Comparison of ENCODE assay signal across 19 cellular contexts in genomic region chr1:10286244-10286643, GRCh38.
DNase-seq lines count a peak whose midpoint lies in the region; ATAC-seq and TF ChIP-seq lines count a peak whose summit lies in the region.
"Had no signal": no experiment of that assay in that cellular context is flagged by ENCODE, and none has a peak within 500 bp of the region (broad histone marks: within the 10 kb centered on the region; RNA-seq: fewer than 3 reads in every experiment).

No MANE protein-coding gene starts in this region.

- DNase-seq in WTC11 (ENCODE audit: low spot score) (no peak), fibroblast of lung (ENCODE audit: low read depth in 2 of 2) (peak; percentile 1 to 26), myocyte (ENCODE audit: low read depth) (peak; percentile 86), suprapubic skin (ENCODE audit: low spot score in 2 of 2) (no peak), GOT3 (lab: John Stamatoyannopoulos, UW) (no peak), HUDEP-2 (lab: John Stamatoyannopoulos, UW; ENCODE audit: unreplicated experiment in 76 of 76) (no peak)
- DNase-seq in activated effector memory CD4-positive, alpha-beta T cell treated with anti-CD3 and anti-CD28 coated beads, Interleukin-2, amount 50 U/mL, for 16 hours = no peak
- DNase-seq: AML-193, Calu3, GF-D8, MG63, NCI-H1694 treated with DMSO at 0.1 percent for 48 hours, SHP77, WERI-Rb-1 had no signal

- no peaks in the 10 kb centered on the region for H3K9me3 Mint-ChIP-seq in WTC11
- H3K9me3 Mint-ChIP-seq: activated T-helper 1 cell treated with anti-CD3 and anti-CD28 coated beads, Interleukin-12 subunit alpha, Interleukin-12 subunit beta, Interleukin-2, Interleukin-4 antibody, amounts not matched to agents 30 ng/mL and 10 ng/mL and 1 ng/mL, durations not matched to agents 14 hours and 24 hours and 36 hours; stimulated activated naive CD8-positive, alpha-beta T cell treated with anti-CD3 and anti-CD28 coated beads, Interleukin-15, Interleukin-2, amounts not matched to agents 100 ng/mL and 50 ng/mL, for 24 hours had no signal

- no peak overlapping the region for H3K9ac ChIP-seq in fibroblast of lung (ENCODE audit: insufficient read depth, low read length)
- H3K9ac ChIP-seq: parathyroid adenoma had no signal

- no peak overlapping the region for H3K4me3 Mint-ChIP-seq in WTC11
- H3K4me3 Mint-ChIP-seq: activated T-helper 1 cell treated with anti-CD3 and anti-CD28 coated beads, Interleukin-12 subunit alpha, Interleukin-12 subunit beta, Interleukin-2, Interleukin-4 antibody, amounts not matched to agents 30 ng/mL and 10 ng/mL and 1 ng/mL, durations not matched to agents 14 hours and 24 hours and 36 hours; stimulated activated naive CD8-positive, alpha-beta T cell treated with anti-CD3 and anti-CD28 coated beads, Interleukin-15, Interleukin-2, amounts not matched to agents 100 ng/mL and 50 ng/mL, for 24 hours had no signal

- no peak overlapping the region for H3K4me3 ChIP-seq in fibroblast of lung (replicated peaks in 1 of 4; ENCODE audit: control extremely low read depth in 1 of 4, insufficient read depth in 1 of 4, low read depth in 3 of 4, low read length in 4 of 4)
- H3K4me3 ChIP-seq in suprapubic skin = no peak overlapping the region
- H3K4me3 ChIP-seq: MG63 had no signal

- no peaks in the 10 kb centered on the region for H3K27me3 Mint-ChIP-seq in WTC11 (ENCODE audit: low read depth)
- H3K27me3 Mint-ChIP-seq: stimulated activated naive CD8-positive, alpha-beta T cell treated with anti-CD3 and anti-CD28 coated beads, Interleukin-15, Interleukin-2, amounts not matched to agents 100 ng/mL and 50 ng/mL, for 24 hours had no signal

- no peak overlapping the region for H3K4me2 ChIP-seq in fibroblast of lung (ENCODE audit: extremely low read depth, insufficient read depth, low read length)

- no peak for TF ChIP-seq POLR2A in suprapubic skin (IDR thresholded peaks at IDR 0.05)

- peaks cover 31% of the 10 kb centered on the region for H3K36me3 Mint-ChIP-seq in WTC11

- H4K20me1 ChIP-seq in fibroblast of lung (ENCODE audit: control insufficient read depth, extremely low read depth, insufficient read depth, low read length) = no peaks in the 10 kb centered on the region

- H3K36me3 ChIP-seq in fibroblast of lung (ENCODE audit: control insufficient read depth, insufficient read depth, low read length) (peaks cover 5% of the 10 kb centered on the region), suprapubic skin (peaks cover 66% of the 10 kb centered on the region)

- ATAC-seq in WTC11 (no peak), GM19324 (IDR thresholded peaks at IDR 0.05; ENCODE audit: low FRiP score, unreplicated experiment) (no peak)

- no peak overlapping the region for H2AFZ ChIP-seq in fibroblast of lung (ENCODE audit: low read length)
- H2AFZ ChIP-seq: parathyroid adenoma had no signal

- WGBS in suprapubic skin = 56% methylated on average over 3 of the region's 3 CpGs

- peak overlapping the region; percentile 58; the same call in 1 of the 2 replicates for H3K27ac Mint-ChIP-seq in WTC11
- H3K27ac Mint-ChIP-seq: activated T-helper 1 cell treated with anti-CD3 and anti-CD28 coated beads, Interleukin-12 subunit alpha, Interleukin-12 subunit beta, Interleukin-2, Interleukin-4 antibody, amounts not matched to agents 30 ng/mL and 10 ng/mL and 1 ng/mL, durations not matched to agents 14 hours and 24 hours and 36 hours; stimulated activated naive CD8-positive, alpha-beta T cell treated with anti-CD3 and anti-CD28 coated beads, Interleukin-15, Interleukin-2, amounts not matched to agents 100 ng/mL and 50 ng/mL, for 24 hours had no signal

- no peaks in the 10 kb centered on the region for H3K79me2 ChIP-seq in fibroblast of lung (ENCODE audit: control insufficient read depth, insufficient read depth, low read length)
- H3K79me2 ChIP-seq: parathyroid adenoma had no signal

- TF ChIP-seq CTCF in WTC11 (IDR thresholded peaks at IDR 0.05) (no peak), fibroblast of lung (conservative IDR thresholded peaks at IDR 0.05 in 1 of 2, IDR thresholded peaks at IDR 0.05 in 1 of 2; ENCODE audit: low read depth in 1 of 2, low read length in 2 of 2) (no peak), suprapubic skin (IDR thresholded peaks at IDR 0.05) (no peak)

- no peaks in the 10 kb centered on the region for H3K27me3 ChIP-seq in fibroblast of lung (ENCODE audit: control insufficient read depth, insufficient read depth, low read length)
- no peaks in the 10 kb centered on the region for H3K27me3 ChIP-seq in suprapubic skin
- H3K27me3 ChIP-seq: MG63 had no signal

- POLR2A ChIA-PET in WTC11 (lab: Charles Lee) = interaction anchor here (0.5 kb wide), 1 partner anchor 111 kb away, joined by 4 read pairs; no protein-coding TSS in a partner anchor

- peaks cover under 1% of the 10 kb centered on the region for H3K4me1 ChIP-seq in fibroblast of lung (ENCODE audit: control insufficient read depth, extremely low read depth, insufficient read depth, low read length)
- H3K4me1 ChIP-seq in suprapubic skin = no peaks in the 10 kb centered on the region
- H3K4me1 ChIP-seq: parathyroid adenoma had no signal

- no peaks in the 10 kb centered on the region for H3K4me1 Mint-ChIP-seq in WTC11

- H3K9me3 ChIP-seq in fibroblast of lung (ENCODE audit: control insufficient read depth, insufficient read depth, low read depth, low read length) (no peaks in the 10 kb centered on the region), suprapubic skin (no peaks in the 10 kb centered on the region)
- H3K9me3 ChIP-seq: MG63 had no signal

- CTCF ChIA-PET in WTC11 (lab: Charles Lee) = no interaction called here

- TF ChIP-seq EP300 in suprapubic skin (IDR thresholded peaks at IDR 0.05) = peak; percentile 31

- H3K27ac ChIP-seq in fibroblast of lung (ENCODE audit: insufficient read depth, low read length) = no peak overlapping the region
- no peak overlapping the region for H3K27ac ChIP-seq in suprapubic skin
- H3K27ac ChIP-seq: epithelial cell of prostate, parathyroid adenoma, WERI-Rb-1 had no signal

TF ChIP-seq in WTC11, 78 proteins besides CTCF, POLR2A, EP300 and RAD21:
- no peak for TF ChIP-seq ZNF425 (CRISPR knock-in tag; conservative IDR thresholded peaks at IDR 0.05)

Comparison
In these comparisons a context has a peak if more than half of its experiments do, and no peak if none do; other contexts are left out.
1. DNase-seq: peak in fibroblast of lung (2 of 2) and myocyte (single experiment); none in WTC11 (single experiment), suprapubic skin (0 of 2), GOT3 (single experiment), activated effector memory CD4-positive, alpha-beta T cell treated with anti-CD3 and anti-CD28 coated beads, Interleukin-2, amount 50 U/mL, for 16 hours (single experiment) and HUDEP-2 (0 of 76).